Comparison of ENCODE assay signal across 24 cellular contexts in genomic region chr10:98684019-98684899, GRCh38.
"Had no signal": no experiment of that assay in that cellular context is flagged by ENCODE, and none has a peak within 500 bp of the region (broad histone marks: within the 10 kb centered on the region; RNA-seq: fewer than 3 reads in every experiment).

No MANE protein-coding gene starts in this region.

- H3K36me3 ChIP-seq: gastrocnemius medialis, spleen, thoracic aorta, WERI-Rb-1 had no signal

- H3K27ac Mint-ChIP-seq: activated CD8-positive, alpha-beta T cell treated with anti-CD3 and anti-CD28 coated beads, Interleukin-2, amount 10 ng/mL, durations not matched to agents 7 days and 5 days; activated naive CD4-positive, alpha-beta T cell treated with anti-CD3 and anti-CD28 coated beads, Interleukin-2, amount 50 U/mL, for 24 hours; brain; naive thymus-derived CD4-positive, alpha-beta T cell; neural progenitor cell; progenitor cell of endocrine pancreas; T-cell; T-helper 2 cell treated with Interferon-gamma antibody and Interleukin-4, amounts not matched to agents 5 μg/mL and 100 μg/mL, for 36 hours had no signal

- H3K27me3 Mint-ChIP-seq: progenitor cell of endocrine pancreas had no signal

- H3K4me1 Mint-ChIP-seq: activated naive CD4-positive, alpha-beta T cell treated with anti-CD3 and anti-CD28 coated beads, Interleukin-2, amount 50 U/mL, for 24 hours; brain; naive thymus-derived CD4-positive, alpha-beta T cell; neural progenitor cell; T-cell had no signal

- ATAC-seq: activated CD8-positive, alpha-beta T cell treated with anti-CD3 and anti-CD28 coated beads, Interleukin-2, amount 10 ng/mL, durations not matched to agents 7 days and 5 days; left colon; naive thymus-derived CD4-positive, alpha-beta T cell; T-cell had no signal

- DNase-seq: activated CD4-positive, alpha-beta T cell treated with anti-CD3 and anti-CD28 coated beads for 1 hour; activated CD4-positive, alpha-beta T cell treated with anti-CD3 and anti-CD28 coated beads, Interleukin-2, amount 50 U/mL, for 1 hour; activated CD8-positive, alpha-beta T cell treated with anti-CD3 and anti-CD28 coated beads, Interleukin-2, amount 10 ng/mL, durations not matched to agents 7 days and 5 days; activated gamma-delta T cell treated with Interleukin-2 at 50 U/mL for 16 hours; activated T-cell treated with anti-CD3 and anti-CD28 coated beads, Interleukin-2, amount 50 U/mL, for 1 hour; anterior cingulate cortex; effector CD4-positive, alpha-beta T cell; erythroblast; gastrocnemius medialis; head of caudate nucleus; left colon; naive thymus-derived CD4-positive, alpha-beta T cell; spleen; stimulated activated CD4-positive, alpha-beta T cell treated with anti-CD3 and anti-CD28 coated beads, Interleukin-4, amount 100 ng/mL, for 1 hour; stimulated activated naive CD4-positive, alpha-beta T cell; T-cell; WERI-Rb-1 had no signal

- H3K4me1 ChIP-seq: gastrocnemius medialis, neural progenitor cell, spleen had no signal

- H3K27me3 ChIP-seq: gastrocnemius medialis, neural progenitor cell had no signal

- H3K4me3 ChIP-seq: gastrocnemius medialis, lung, neural progenitor cell, spleen, thoracic aorta had no signal

- H3K4me3 Mint-ChIP-seq: activated CD8-positive, alpha-beta T cell treated with anti-CD3 and anti-CD28 coated beads, Interleukin-2, amount 10 ng/mL, durations not matched to agents 7 days and 5 days; activated naive CD4-positive, alpha-beta T cell treated with anti-CD3 and anti-CD28 coated beads, Interleukin-2, amount 50 U/mL, for 24 hours; brain; naive thymus-derived CD4-positive, alpha-beta T cell; neural progenitor cell; T-cell; T-helper 2 cell treated with Interferon-gamma antibody and Interleukin-4, amounts not matched to agents 5 μg/mL and 100 μg/mL, for 36 hours had no signal

- H3K27ac ChIP-seq: neural progenitor cell, spleen, thoracic aorta, WERI-Rb-1 had no signal

- H3K36me3 Mint-ChIP-seq: brain, neural progenitor cell, T-cell had no signal
